ENCODE assay signal across 9 cellular contexts in genomic region chr7:143882611-143883078, GRCh38. TPM values are rescaled to one million over a fixed set of nuclear protein-coding genes. Genes with fewer than 3 reads are reported as not detected.
DNase-seq lines count a peak whose midpoint lies in the region; ATAC-seq and TF ChIP-seq lines count a peak whose summit lies in the region.
"Had no signal": no experiment of that assay in that cellular context is flagged by ENCODE, and none has a peak within 500 bp of the region (broad histone marks: within the 10 kb centered on the region; RNA-seq: fewer than 3 reads in every experiment).

No MANE protein-coding gene starts in this region.

- H3K36me3 ChIP-seq in SJCRH30 = no peaks in the 10 kb centered on the region; the same call in 1 of the 2 replicates
- H3K36me3 ChIP-seq in muscle layer of duodenum (ENCODE audit: control insufficient read depth in 1 of 2, insufficient read depth in 2 of 2, low read length in 2 of 2) = no peaks in the 10 kb centered on the region
- H3K36me3 ChIP-seq in vagina = no peaks in the 10 kb centered on the region

- H3K4me1 ChIP-seq in SJCRH30 = peaks cover 5% of the 10 kb centered on the region
- H3K4me1 ChIP-seq in muscle layer of duodenum (ENCODE audit: control insufficient read depth in 1 of 2, insufficient read depth in 2 of 2, low read length in 2 of 2) = peaks cover 0 to 25% of the 10 kb centered on the region in 2 donors
- peaks cover 34% of the 10 kb centered on the region for H3K4me1 ChIP-seq in vagina

- H3K9me3 ChIP-seq in SJCRH30 (replicated peaks) = no peaks in the 10 kb centered on the region
- no peaks in the 10 kb centered on the region for H3K9me3 ChIP-seq in muscle layer of duodenum (ENCODE audit: control insufficient read depth in 1 of 2, low read length in 2 of 2)
- H3K9me3 ChIP-seq in vagina = no peaks in the 10 kb centered on the region

- peak overlapping the region; percentile 40 for H3K4me3 Mint-ChIP-seq in activated CD8-positive, alpha-beta T cell treated with anti-CD3 and anti-CD28 coated beads for 36 hours
- no peak overlapping the region for H3K4me3 Mint-ChIP-seq in activated CD8-positive, alpha-beta T cell treated with anti-CD3 and anti-CD28 coated beads, Interleukin-2, amount 10 ng/mL, durations not matched to agents 7 days and 5 days

- POLR2A ChIA-PET in activated CD8-positive, alpha-beta T cell treated with anti-CD3 and anti-CD28 coated beads for 36 hours (lab: Charles Lee) = no interaction called here
- POLR2A ChIA-PET in activated CD8-positive, alpha-beta T cell treated with anti-CD3 and anti-CD28 coated beads, Interleukin-2, amount 10 ng/mL, durations not matched to agents 7 days and 5 days (lab: Charles Lee) = interaction anchor here (0.7 to 1.1 kb wide), 2 partner anchors 19 to 20 kb away, joined by 3 read pairs; partner anchors contain the start of gene TCAF1

- H3K4me3 ChIP-seq in SJCRH30 (peak overlapping the region; percentile 73), fibroblast of the aortic adventitia (ENCODE audit: low read depth, low read length) (peak overlapping the region; percentile 83), muscle layer of duodenum (ENCODE audit: low read depth in 1 of 2, low read length in 2 of 2) (peak overlapping the region; percentile 75 to 78), vagina (peak overlapping the region; percentile 59 to 66)
- H3K4me3 ChIP-seq: BLaER1 had no signal

- peak; percentile 12 for ATAC-seq in activated CD8-positive, alpha-beta T cell treated with anti-CD3 and anti-CD28 coated beads for 36 hours
- no peak for ATAC-seq in activated CD8-positive, alpha-beta T cell treated with anti-CD3 and anti-CD28 coated beads, Interleukin-2, amount 10 ng/mL, durations not matched to agents 7 days and 5 days
- ATAC-seq in GM18858 (IDR thresholded peaks at IDR 0.05; ENCODE audit: unreplicated experiment) = no peak

- intact Hi-C loops in activated CD8-positive, alpha-beta T cell treated with anti-CD3 and anti-CD28 coated beads for 36 hours (cut with micrococcal nuclease) = no loop called here
- intact Hi-C loops in vagina (cut with DNase I) = no loop called here

- CTCF ChIA-PET in activated CD8-positive, alpha-beta T cell treated with anti-CD3 and anti-CD28 coated beads for 36 hours (lab: Charles Lee) = interaction anchor here (1.9 kb wide), 1 partner anchor 19 kb away, joined by 4 read pairs; the partner anchor contains the start of gene TCAF1
- CTCF ChIA-PET in activated CD8-positive, alpha-beta T cell treated with anti-CD3 and anti-CD28 coated beads, Interleukin-2, amount 10 ng/mL, durations not matched to agents 7 days and 5 days (lab: Charles Lee) = no interaction called here

- no peak for TF ChIP-seq POLR2A in vagina (IDR thresholded peaks at IDR 0.05)

- no peak overlapping the region for H3K27ac Mint-ChIP-seq in activated CD8-positive, alpha-beta T cell treated with anti-CD3 and anti-CD28 coated beads for 36 hours
- H3K27ac Mint-ChIP-seq in activated CD8-positive, alpha-beta T cell treated with anti-CD3 and anti-CD28 coated beads, Interleukin-2, amount 10 ng/mL, durations not matched to agents 7 days and 5 days = no peak overlapping the region

- DNase-seq in activated CD8-positive, alpha-beta T cell treated with anti-CD3 and anti-CD28 coated beads for 36 hours = no peak
- DNase-seq in activated CD8-positive, alpha-beta T cell treated with anti-CD3 and anti-CD28 coated beads, Interleukin-2, amount 10 ng/mL, durations not matched to agents 7 days and 5 days = no peak
- DNase-seq in SJCRH30 (peak; percentile 92 to 94), fibroblast of the aortic adventitia (ENCODE audit: low read depth) (peak; percentile 54), vagina (ENCODE audit: extremely low spot score in 2 of 2) (no peak)
- no peak for DNase-seq in activated CD4-positive, alpha-beta T cell treated with anti-CD3 and anti-CD28 coated beads for 4 hours

- H3K27me3 ChIP-seq in SJCRH30 = no peaks in the 10 kb centered on the region
- no peaks in the 10 kb centered on the region for H3K27me3 ChIP-seq in muscle layer of duodenum (ENCODE audit: low read depth, low read length)
- H3K27me3 ChIP-seq in vagina = no peaks in the 10 kb centered on the region
- H3K27me3 ChIP-seq: BLaER1 had no signal

- no peaks in the 10 kb centered on the region for H3K36me3 Mint-ChIP-seq in activated CD8-positive, alpha-beta T cell treated with anti-CD3 and anti-CD28 coated beads for 36 hours (ENCODE audit: low read depth)
- peaks cover 5% of the 10 kb centered on the region for H3K36me3 Mint-ChIP-seq in activated CD8-positive, alpha-beta T cell treated with anti-CD3 and anti-CD28 coated beads, Interleukin-2, amount 10 ng/mL, durations not matched to agents 7 days and 5 days (ENCODE audit: low read depth)

- peaks cover 26% of the 10 kb centered on the region for H3K27me3 Mint-ChIP-seq in activated CD8-positive, alpha-beta T cell treated with anti-CD3 and anti-CD28 coated beads for 36 hours
- peaks cover 22% of the 10 kb centered on the region for H3K27me3 Mint-ChIP-seq in activated CD8-positive, alpha-beta T cell treated with anti-CD3 and anti-CD28 coated beads, Interleukin-2, amount 10 ng/mL, durations not matched to agents 7 days and 5 days (ENCODE audit: low read depth)

- H3K4me1 Mint-ChIP-seq in activated CD8-positive, alpha-beta T cell treated with anti-CD3 and anti-CD28 coated beads for 36 hours (ENCODE audit: low read depth) = peaks cover 21% of the 10 kb centered on the region
- peaks cover 15% of the 10 kb centered on the region for H3K4me1 Mint-ChIP-seq in activated CD8-positive, alpha-beta T cell treated with anti-CD3 and anti-CD28 coated beads, Interleukin-2, amount 10 ng/mL, durations not matched to agents 7 days and 5 days (ENCODE audit: low read depth)

- H3K9me3 Mint-ChIP-seq in activated CD8-positive, alpha-beta T cell treated with anti-CD3 and anti-CD28 coated beads for 36 hours = no peaks in the 10 kb centered on the region
- H3K9me3 Mint-ChIP-seq in activated CD8-positive, alpha-beta T cell treated with anti-CD3 and anti-CD28 coated beads, Interleukin-2, amount 10 ng/mL, durations not matched to agents 7 days and 5 days (ENCODE audit: insufficient read depth) = no peaks in the 10 kb centered on the region

- H3K27ac ChIP-seq in SJCRH30 = peak overlapping the region; percentile 67
- peak overlapping the region; percentile 82 for H3K27ac ChIP-seq in muscle layer of duodenum (ENCODE audit: low read length)
- H3K27ac ChIP-seq in vagina = peak overlapping the region; percentile 80
- H3K27ac ChIP-seq: BLaER1 had no signal

- TF ChIP-seq CTCF in activated CD8-positive, alpha-beta T cell treated with anti-CD3 and anti-CD28 coated beads for 36 hours (IDR thresholded peaks at IDR 0.05) = no peak
- TF ChIP-seq CTCF in fibroblast of the aortic adventitia (IDR thresholded peaks at IDR 0.05; ENCODE audit: insufficient read depth, low read length) = no peak
- no peak for TF ChIP-seq CTCF in vagina (IDR thresholded peaks at IDR 0.05)

RNA-seq across cellular contexts. Expression of gene TCAF1, which starts 19.3 kb away (rescaled TPM):
- 10 to 100 TPM; 13.8 to 14.7 TPM for total RNA-seq in activated CD8-positive, alpha-beta T cell treated with anti-CD3 and anti-CD28 coated beads for 36 hours
- 10 to 100 TPM; 12.6 to 14.1 TPM for total RNA-seq in activated CD8-positive, alpha-beta T cell treated with anti-CD3 and anti-CD28 coated beads, Interleukin-2, amount 10 ng/mL, durations not matched to agents 7 days and 5 days
- total RNA-seq in SJCRH30 (2014; rRNA removed; shearing (Covaris generic)) = 69.1 and 72.2 TPM in 2 replicates
- total RNA-seq in fibroblast of the aortic adventitia (ENCODE audit: low replicate concordance) (50.0 and 61.5 TPM in 2 replicates), vagina (50.1 TPM)

RNA-seq across cellular contexts. Expression of gene OR2F2, which starts 52.4 kb away (rescaled TPM):
- total RNA-seq in activated CD8-positive, alpha-beta T cell treated with anti-CD3 and anti-CD28 coated beads for 36 hours = not detected
- total RNA-seq in activated CD8-positive, alpha-beta T cell treated with anti-CD3 and anti-CD28 coated beads, Interleukin-2, amount 10 ng/mL, durations not matched to agents 7 days and 5 days = not detected
- total RNA-seq in SJCRH30 (2014; rRNA removed; shearing (Covaris generic)) = not detected in 2 replicates
- total RNA-seq in fibroblast of the aortic adventitia (ENCODE audit: low replicate concordance) (not detected in 2 replicates), vagina (not detected)

Comparison
In these comparisons a context has a peak if more than half of its experiments do, and no peak if none do; other contexts are left out.
1. DNase-seq: peak in SJCRH30 (2 of 2) and fibroblast of the aortic adventitia (single experiment); none in activated CD8-positive, alpha-beta T cell treated with anti-CD3 and anti-CD28 coated beads for 36 hours (single experiment), activated CD8-positive, alpha-beta T cell treated with anti-CD3 and anti-CD28 coated beads, Interleukin-2, amount 10 ng/mL, durations not matched to agents 7 days and 5 days (single experiment), vagina (0 of 2) and activated CD4-positive, alpha-beta T cell treated with anti-CD3 and anti-CD28 coated beads for 4 hours (0 of 2).
2. Peak in every context shown above with its lines, with median percentiles within 50 percentile points of each other: H3K27ac ChIP-seq and H3K4me3 ChIP-seq.